8 cellular contexts compared by ENCODE assay signal in genomic region chr16:2022723-2023097, GRCh38. TPM values are rescaled to one million over a fixed set of nuclear protein-coding genes. Genes with fewer than 3 reads are reported as not detected.
A peak's percentile ranks its signal among the peaks of the same experiment; 100 is the strongest.
DNase-seq lines count a peak whose midpoint lies in the region; ATAC-seq and TF ChIP-seq lines count a peak whose summit lies in the region.

No MANE protein-coding gene starts in this region.

- TF ChIP-seq CTCF in chondrocyte (IDR thresholded peaks at IDR 0.05) (no peak), mesothelial cell of epicardium (IDR thresholded peaks at IDR 0.05; ENCODE audit: unreplicated experiment) (no peak)

- ATAC-seq in HG02884 (IDR thresholded peaks at IDR 0.05; ENCODE audit: unreplicated experiment): no peak

- H3K27ac Mint-ChIP-seq in activated CD4-positive, alpha-beta T cell treated with anti-CD3 and anti-CD28 coated beads, Interleukin-2, amount 10 ng/mL, durations not matched to agents 24 days and 14 days: peak overlapping the region; percentile 47
- H3K27ac Mint-ChIP-seq in chondrocyte (ENCODE audit: unreplicated experiment) (peak overlapping the region; percentile 41), mesothelial cell of epicardium (peak overlapping the region; percentile 74)

- peaks cover 45% of the 10 kb centered on the region for H3K27me3 Mint-ChIP-seq in activated CD4-positive, alpha-beta T cell treated with anti-CD3 and anti-CD28 coated beads, Interleukin-2, amount 10 ng/mL, durations not matched to agents 24 days and 14 days
- peaks cover 13% of the 10 kb centered on the region for H3K27me3 Mint-ChIP-seq in chondrocyte (ENCODE audit: low read depth)
- H3K27me3 Mint-ChIP-seq in mesothelial cell of epicardium (ENCODE audit: low read depth): peaks cover 45% of the 10 kb centered on the region

- peak overlapping the region; percentile 85 for H3K4me3 Mint-ChIP-seq in activated CD4-positive, alpha-beta T cell treated with anti-CD3 and anti-CD28 coated beads, Interleukin-2, amount 10 ng/mL, durations not matched to agents 24 days and 14 days
- H3K4me3 Mint-ChIP-seq in chondrocyte (ENCODE audit: unreplicated experiment): peak overlapping the region; percentile 71
- H3K4me3 Mint-ChIP-seq in mesothelial cell of epicardium: peak overlapping the region; percentile 67

- no peak for DNase-seq in activated CD4-positive, alpha-beta T cell treated with anti-CD3 and anti-CD28 coated beads, Interleukin-2, amount 10 ng/mL, durations not matched to agents 24 days and 14 days
- no peak for DNase-seq in activated CD4-positive, alpha-beta T cell treated with anti-CD3 and anti-CD28 coated beads for 1 hour
- DNase-seq in NCI-H226: peak; percentile 71
- no peak for DNase-seq in chondrocyte (ENCODE audit: low spot score)
- peak in 1 of 2 experiments; percentile 63 for DNase-seq in mesothelial cell of epicardium (ENCODE audit: low spot score in 2 of 2, unreplicated experiment in 2 of 2)
- no peak for DNase-seq in SHP77 treated with DMSO at 0.1 percent for 48 hours (lab: John Stamatoyannopoulos, UW)
- DNase-seq in effector CD8-positive, alpha-beta T cell (lab: John Stamatoyannopoulos, UW): no peak

- no peaks in the 10 kb centered on the region for H3K36me3 Mint-ChIP-seq in activated CD4-positive, alpha-beta T cell treated with anti-CD3 and anti-CD28 coated beads, Interleukin-2, amount 10 ng/mL, durations not matched to agents 24 days and 14 days (ENCODE audit: low read depth)
- H3K36me3 Mint-ChIP-seq in chondrocyte (ENCODE audit: low read depth) (no peaks in the 10 kb centered on the region), mesothelial cell of epicardium (no peaks in the 10 kb centered on the region)

- intact Hi-C loops in activated CD4-positive, alpha-beta T cell treated with anti-CD3 and anti-CD28 coated beads, Interleukin-2, amount 10 ng/mL, durations not matched to agents 24 days and 14 days (cut with micrococcal nuclease): loop anchor here (1.0 kb wide), 2 partner anchors 25 to 118 kb away; partner anchors contain the start of genes NTHL1 and TSC2

- H3K4me1 Mint-ChIP-seq in activated CD4-positive, alpha-beta T cell treated with anti-CD3 and anti-CD28 coated beads, Interleukin-2, amount 10 ng/mL, durations not matched to agents 24 days and 14 days: peaks cover 12% of the 10 kb centered on the region
- H3K4me1 Mint-ChIP-seq in chondrocyte (ENCODE audit: low read depth): peaks cover 25% of the 10 kb centered on the region
- peaks cover 23% of the 10 kb centered on the region for H3K4me1 Mint-ChIP-seq in mesothelial cell of epicardium

- H3K9me3 Mint-ChIP-seq in activated CD4-positive, alpha-beta T cell treated with anti-CD3 and anti-CD28 coated beads, Interleukin-2, amount 10 ng/mL, durations not matched to agents 24 days and 14 days: no peaks in the 10 kb centered on the region
- H3K9me3 Mint-ChIP-seq in chondrocyte (ENCODE audit: low read depth) (no peaks in the 10 kb centered on the region), mesothelial cell of epicardium (no peaks in the 10 kb centered on the region)

RNA-seq across cellular contexts. Expression of gene NPW, which starts 3.1 kb away (rescaled TPM):
- 6.9 and 7.0 TPM in 2 replicates for total RNA-seq in activated CD4-positive, alpha-beta T cell treated with anti-CD3 and anti-CD28 coated beads, Interleukin-2, amount 10 ng/mL, durations not matched to agents 24 days and 14 days
- total RNA-seq in chondrocyte (1.1 to 3.7 TPM (median 2.5 TPM) in 3 replicates), mesothelial cell of epicardium (14.0 to 16.1 TPM (median 15.4 TPM) in 3 replicates)

RNA-seq across cellular contexts. Expression of gene NHERF2, which starts 4.0 kb away (rescaled TPM):
- total RNA-seq in activated CD4-positive, alpha-beta T cell treated with anti-CD3 and anti-CD28 coated beads, Interleukin-2, amount 10 ng/mL, durations not matched to agents 24 days and 14 days: 1.3 and 1.8 TPM in 2 replicates
- total RNA-seq in chondrocyte: 61.5 to 89.4 TPM (median 87.0 TPM) in 3 replicates
- total RNA-seq in mesothelial cell of epicardium: 48.1 to 55.1 TPM (median 51.3 TPM) in 3 replicates

RNA-seq across cellular contexts. Expression of gene ZNF598, which starts 13.1 kb away (rescaled TPM):
- 93.9 and 99.0 TPM in 2 replicates for total RNA-seq in activated CD4-positive, alpha-beta T cell treated with anti-CD3 and anti-CD28 coated beads, Interleukin-2, amount 10 ng/mL, durations not matched to agents 24 days and 14 days
- total RNA-seq in chondrocyte: 39.0 to 43.4 TPM (median 41.7 TPM) in 3 replicates
- total RNA-seq in mesothelial cell of epicardium: 50.6 to 52.7 TPM (median 52.7 TPM) in 3 replicates

RNA-seq across cellular contexts. Expression of gene NTHL1, which starts 24.9 kb away (rescaled TPM):
- 50.3 and 57.7 TPM in 2 replicates for total RNA-seq in activated CD4-positive, alpha-beta T cell treated with anti-CD3 and anti-CD28 coated beads, Interleukin-2, amount 10 ng/mL, durations not matched to agents 24 days and 14 days
- total RNA-seq in chondrocyte: 12.6 to 15.4 TPM (median 14.2 TPM) in 3 replicates
- total RNA-seq in mesothelial cell of epicardium: 27.6 to 31.1 TPM (median 29.7 TPM) in 3 replicates

RNA-seq across cellular contexts. Expression of gene TSC2, which starts 25.1 kb away (rescaled TPM):
- total RNA-seq in activated CD4-positive, alpha-beta T cell treated with anti-CD3 and anti-CD28 coated beads, Interleukin-2, amount 10 ng/mL, durations not matched to agents 24 days and 14 days: 98.8 and 99.8 TPM in 2 replicates
- total RNA-seq in chondrocyte (107 to 158 TPM (median 108 TPM) in 3 replicates), mesothelial cell of epicardium (242 to 250 TPM (median 243 TPM) in 3 replicates)

Comparison
In these comparisons a context has a peak if more than half of its experiments do, and no peak if none do; other contexts are left out.
1. RNA of gene NHERF2, which starts 4.0 kb away (total RNA-seq): 61.5 to 89.4 TPM in chondrocyte and 48.1 to 55.1 TPM in mesothelial cell of epicardium; 1.3 to 1.8 TPM in activated CD4-positive, alpha-beta T cell treated with anti-CD3 and anti-CD28 coated beads, Interleukin-2, amount 10 ng/mL, durations not matched to agents 24 days and 14 days; every median in the first group is over 10 times any median in the second.
2. Peak in every context shown above with its lines, with median percentiles within 50 percentile points of each other: H3K27ac Mint-ChIP-seq and H3K4me3 Mint-ChIP-seq.